Comparison of ENCODE assay signal across 1 cellular context in genomic region chr6:2952557-2953095, GRCh38.
TF ChIP-seq lines count a peak whose summit lies in the region.

No MANE protein-coding gene starts in this region.

TF ChIP-seq in HepG2, 621 proteins besides CTCF, POLR2A, EP300 and RAD21 (continued from another document and continues in another):
- no peak for TF ChIP-seq SYNCRIP (IDR thresholded peaks at IDR 0.05; ENCODE audit: insufficient read depth, low read depth, low read length)
- no peak for TF ChIP-seq PRDM4 (CRISPR knock-in tag; IDR thresholded peaks at IDR 0.05; ENCODE audit: borderline replicate concordance)
- peak; percentile 82 for TF ChIP-seq ZNF264 (CRISPR knock-in tag; IDR thresholded peaks at IDR 0.05)
- TF ChIP-seq TRIM24 (CRISPR knock-in tag; IDR thresholded peaks at IDR 0.05) = no peak
- no peak for TF ChIP-seq JDP2 (CRISPR knock-in tag; IDR thresholded peaks at IDR 0.05; ENCODE audit: borderline replicate concordance)
- TF ChIP-seq ZNF773 (CRISPR knock-in tag; IDR thresholded peaks at IDR 0.05; ENCODE audit: borderline replicate concordance) = no peak
- TF ChIP-seq TAF15 (IDR thresholded peaks at IDR 0.05; ENCODE audit: low read depth, low read length, poor library complexity, severe bottlenecking) = no peak
- 0 out of 2 replicates have a peak, but pooled peaks have one; percentile 66 for TF ChIP-seq SNAPC4 (CRISPR knock-in tag; IDR thresholded peaks at IDR 0.05)
- no peak for TF ChIP-seq FUBP1 (CRISPR knock-in tag; IDR thresholded peaks at IDR 0.05; ENCODE audit: borderline replicate concordance)
- peak; percentile 43; the same call in 1 of the 2 replicates for TF ChIP-seq ZNF619 (CRISPR knock-in tag; IDR thresholded peaks at IDR 0.05)
- no peak for TF ChIP-seq ZFAT (CRISPR knock-in tag; conservative IDR thresholded peaks at IDR 0.05)
- TF ChIP-seq MYNN (CRISPR knock-in tag; IDR thresholded peaks at IDR 0.05; ENCODE audit: low read depth) = 0 out of 2 replicates have a peak, but pooled peaks have one; percentile 79
- TF ChIP-seq ZNF503 (CRISPR knock-in tag; IDR thresholded peaks at IDR 0.05) = peak; percentile 54; the same call in 1 of the 2 replicates
- peak; percentile 96 for TF ChIP-seq ZNF710 (CRISPR knock-in tag; IDR thresholded peaks at IDR 0.05; ENCODE audit: borderline replicate concordance)
- peak; percentile 71 for TF ChIP-seq ZNF766 (CRISPR knock-in tag; IDR thresholded peaks at IDR 0.05; ENCODE audit: borderline replicate concordance)
- TF ChIP-seq ZNF883 (CRISPR knock-in tag; IDR thresholded peaks at IDR 0.05; ENCODE audit: not compliant biosample characterization) = peak; percentile 53
- no peak for TF ChIP-seq XBP1 (CRISPR knock-in tag; IDR thresholded peaks at IDR 0.05)
- 0 out of 2 replicates have a peak, but pooled peaks have one; percentile 28 for TF ChIP-seq ZNF318 (CRISPR knock-in tag; IDR thresholded peaks at IDR 0.05)
- TF ChIP-seq KLF12 (CRISPR knock-in tag; IDR thresholded peaks at IDR 0.05; ENCODE audit: borderline replicate concordance) = peak; percentile 99
- peak; percentile 75 for TF ChIP-seq ZNF781 (CRISPR knock-in tag; IDR thresholded peaks at IDR 0.05; ENCODE audit: borderline replicate concordance, not compliant biosample characterization)
- no peak for TF ChIP-seq ZFP62 (CRISPR knock-in tag; IDR thresholded peaks at IDR 0.05)
- TF ChIP-seq ZKSCAN8 (CRISPR knock-in tag; IDR thresholded peaks at IDR 0.05; ENCODE audit: borderline replicate concordance) = peak; percentile 33; the same call in 1 of the 2 replicates
- TF ChIP-seq FOXK1 (CRISPR knock-in tag; IDR thresholded peaks at IDR 0.05; ENCODE audit: borderline replicate concordance, low read depth) = peak; percentile 60; the same call in 1 of the 2 replicates
- TF ChIP-seq ATF4 (CRISPR knock-in tag; IDR thresholded peaks at IDR 0.05) = no peak
- TF ChIP-seq ZNF768 (CRISPR knock-in tag; IDR thresholded peaks at IDR 0.05) = peak; percentile 64; the same call in 1 of the 2 replicates
- TF ChIP-seq SMARCC2 (IDR thresholded peaks at IDR 0.05) = no peak
- TF ChIP-seq ZNF747 (CRISPR knock-in tag; IDR thresholded peaks at IDR 0.05; ENCODE audit: borderline replicate concordance) = peak; percentile 32; the same call in 1 of the 2 replicates
- peak; percentile 69 for TF ChIP-seq HIVEP1 (CRISPR knock-in tag; IDR thresholded peaks at IDR 0.05)
- TF ChIP-seq SUZ12 (IDR thresholded peaks at IDR 0.05; ENCODE audit: low read depth, low read length) = no peak
- TF ChIP-seq DRAP1 (CRISPR knock-in tag; IDR thresholded peaks at IDR 0.05) = peak; percentile 53
